In genomic region chr10:102916173-102916572, GRCh38 we compare ENCODE assay signal across 15 cellular contexts. TPM values are rescaled to one million over a fixed set of nuclear protein-coding genes. Genes with fewer than 3 reads are reported as not detected.
DNase-seq lines count a peak whose midpoint lies in the region; ATAC-seq, FAIRE-seq and TF ChIP-seq lines count a peak whose summit lies in the region.
"Had no signal": no experiment of that assay in that cellular context is flagged by ENCODE, and none has a peak within 500 bp of the region (broad histone marks: within the 10 kb centered on the region; RNA-seq: fewer than 3 reads in every experiment).

No MANE protein-coding gene starts in this region.

- WGBS in H1 (ENCODE audit: extremely low coverage in 1 of 2, insufficient coverage in 1 of 2, insufficient read length in 1 of 2, insufficient replicate concordance in 2 of 2, low coverage in 1 of 2, low lambda C conversion rate in 2 of 2, missing lambda C conversion rate in 1 of 2), 2 experiments = 90% methylated on average over 7 of the region's 7 CpGs; no CpG with 5 or more reads in 1 of the 2 experiments

- no peak overlapping the region for H4K91ac ChIP-seq in H1 (replicated peaks; ENCODE audit: insufficient read length, low read length)

- no peak for TF ChIP-seq EP300 in H1 (IDR thresholded peaks at IDR 0.05; ENCODE audit: borderline replicate concordance in 1 of 2, low read depth in 2 of 2, low read length in 2 of 2)

- H3K36me3 Mint-ChIP-seq in activated T-cell treated with anti-CD3 and anti-CD28 coated beads, Interleukin-2, amount 50 U/mL, for 72 hours (ENCODE audit: insufficient read depth in 2 of 2) = peaks cover 0 to 3% of the 10 kb centered on the region in 2 donors
- peaks cover 14% of the 10 kb centered on the region for H3K36me3 Mint-ChIP-seq in stimulated activated effector memory CD8-positive, alpha-beta T cell treated with anti-CD3 and anti-CD28 coated beads, Interleukin-12 subunit alpha, Interleukin-12 subunit beta, amount 100 ng/mL, for 72 hours

- no peak overlapping the region for H2AK5ac ChIP-seq in H1 (ENCODE audit: low read depth, low read length)

- H3K4me1 ChIP-seq in Panc1 (ENCODE audit: control insufficient read depth, insufficient read depth, low read length) (peaks cover 7% of the 10 kb centered on the region), H1 (replicated peaks in 1 of 4; ENCODE audit: control insufficient read depth in 3 of 4, insufficient read depth in 4 of 4, low read length in 3 of 4) (peaks cover 3 to 10% (median 7%) of the 10 kb centered on the region in 4 experiments; a peak in 5 of 7 replicates)

- no peak overlapping the region for H3K56ac ChIP-seq in H1 (replicated peaks; ENCODE audit: insufficient read length, low read depth, low read length)

- H3K79me2 ChIP-seq in H1 (ENCODE audit: control insufficient read depth in 1 of 2, insufficient read depth in 2 of 2, low read length in 2 of 2) = peaks cover 0 to 22% of the 10 kb centered on the region in 2 experiments; a peak in 2 of 4 replicates

- peak; percentile 48 for TF ChIP-seq CTCF in Panc1 (IDR thresholded peaks at IDR 0.05)
- TF ChIP-seq CTCF in H1 (IDR thresholded peaks at IDR 0.05; ENCODE audit: control extremely low read depth in 1 of 3, insufficient read depth in 1 of 3, low read depth in 1 of 3, low read length in 3 of 3) = no peak

- H3K4me3 Mint-ChIP-seq in activated T-cell treated with anti-CD3 and anti-CD28 coated beads, Interleukin-2, amount 50 U/mL, for 72 hours = peak overlapping the region; percentile 78 to 94
- peak overlapping the region; percentile 95 for H3K4me3 Mint-ChIP-seq in stimulated activated effector memory CD8-positive, alpha-beta T cell treated with anti-CD3 and anti-CD28 coated beads, Interleukin-12 subunit alpha, Interleukin-12 subunit beta, amount 100 ng/mL, for 72 hours

- no peak for ATAC-seq in activated T-cell treated with anti-CD3 and anti-CD28 coated beads, Interleukin-2, amount 50 U/mL, for 72 hours (replicated peaks in 1 of 2)
- ATAC-seq in Panc1 (no peak), HG03565 (IDR thresholded peaks at IDR 0.05; ENCODE audit: unreplicated experiment) (no peak)
- no peak for ATAC-seq in stimulated activated effector memory CD8-positive, alpha-beta T cell treated with anti-CD3 and anti-CD28 coated beads, Interleukin-12 subunit alpha, Interleukin-12 subunit beta, amount 100 ng/mL, for 72 hours
- ATAC-seq: heart left ventricle, left lung had no signal

- H3K9ac ChIP-seq in H1 (replicated peaks in 1 of 4; ENCODE audit: extremely low read depth in 1 of 4, low read depth in 3 of 4, low read length in 3 of 4) = no peak overlapping the region
- H3K9ac ChIP-seq: parathyroid adenoma had no signal

- no peak for TF ChIP-seq POLR2A in H1 (IDR thresholded peaks at IDR 0.05; ENCODE audit: control extremely low read depth in 1 of 2, low read depth in 2 of 2, low read length in 2 of 2)

- peaks cover 2% of the 10 kb centered on the region; the same call in 1 of the 2 replicates for H3K36me3 ChIP-seq in Panc1 (ENCODE audit: control insufficient read depth, insufficient read depth, low read length)
- H3K36me3 ChIP-seq in H1 (ENCODE audit: control insufficient read depth in 2 of 4, insufficient read depth in 4 of 4, low read length in 3 of 4) = no peaks in the 10 kb centered on the region
- H3K36me3 ChIP-seq: heart left ventricle, left lung had no signal

- in situ Hi-C loops in Panc1 (cut with HindIII; ENCODE audit: low pct_unique_long_range_greater_than_20kb, low sequenced_read_pairs) = no loop called here

- no peak overlapping the region for H3K18ac ChIP-seq in H1 (ENCODE audit: extremely low read depth, low read length)

- H3K79me1 ChIP-seq in H1 (ENCODE audit: low read depth, low read length) = no peaks in the 10 kb centered on the region

- no peak overlapping the region for H2BK120ac ChIP-seq in H1 (replicated peaks; ENCODE audit: low read depth, low read length)

- H3K4me2 ChIP-seq in H1 (ENCODE audit: insufficient read depth in 1 of 2, low read depth in 2 of 2, low read length in 2 of 2) = peak overlapping the region in 1 of 2 experiments; percentile 91; a peak in 1 of 4 replicates

- H3K9me3 Mint-ChIP-seq in activated T-cell treated with anti-CD3 and anti-CD28 coated beads, Interleukin-2, amount 50 U/mL, for 72 hours = no peaks in the 10 kb centered on the region
- H3K9me3 Mint-ChIP-seq in stimulated activated effector memory CD8-positive, alpha-beta T cell treated with anti-CD3 and anti-CD28 coated beads, Interleukin-12 subunit alpha, Interleukin-12 subunit beta, amount 100 ng/mL, for 72 hours = no peaks in the 10 kb centered on the region

- peaks cover 8% of the 10 kb centered on the region in 2 experiments for H4K20me1 ChIP-seq in H1 (replicated peaks in 1 of 2; ENCODE audit: control insufficient read depth in 1 of 2, insufficient read depth in 2 of 2, low read length in 2 of 2)

- FAIRE-seq in H1 (lab: Jason Lieb, UNC) = peak; percentile 32
- FAIRE-seq: endothelial cell of umbilical vein had no signal

- TF ChIP-seq RAD21 in H1 (IDR thresholded peaks at IDR 0.05 in 1 of 2, conservative IDR thresholded peaks at IDR 0.05 in 1 of 2; ENCODE audit: low read depth in 2 of 2, low read length in 2 of 2) = peak; percentile 9 to 25; a peak in 3 of 4 replicates

- H2AFZ ChIP-seq in H1 (ENCODE audit: low read length) = peak overlapping the region; percentile 96; the same call in 1 of the 2 replicates
- H2AFZ ChIP-seq: parathyroid adenoma had no signal

- no peak overlapping the region for H2BK20ac ChIP-seq in H1 (ENCODE audit: low read length)

- peaks cover 15% of the 10 kb centered on the region for H3K27me3 Mint-ChIP-seq in activated T-cell treated with anti-CD3 and anti-CD28 coated beads, Interleukin-2, amount 50 U/mL, for 72 hours (ENCODE audit: low read depth)

- H2BK12ac ChIP-seq in H1 (ENCODE audit: low read depth, low read length) = no peak overlapping the region

- H3K4ac ChIP-seq in H1 (replicated peaks; ENCODE audit: insufficient read length, low read depth, low read length) = no peak overlapping the region

- H3K14ac ChIP-seq in H1 (ENCODE audit: insufficient read length) = no peak overlapping the region

- POLR2A ChIA-PET in Panc1 (lab: Charles Lee) = no interaction called here
- POLR2A ChIA-PET in H1 (lab: Charles Lee; ENCODE audit: partially characterized antibody) = interaction anchor here (1.7 to 3.8 kb wide), 2 partner anchors 147 to 162 kb away, joined by 4 to 22 read pairs; no protein-coding TSS in a partner anchor

- no peak overlapping the region for H2BK5ac ChIP-seq in H1 (ENCODE audit: low read depth, low read length)

- CTCF ChIA-PET in Panc1 (lab: Charles Lee) = interaction anchor here (0.6 to 2.0 kb wide), 6 partner anchors 146 to 641 kb away, joined by 3 to 12 read pairs (median 5); no protein-coding TSS in a partner anchor
- CTCF ChIA-PET in H1 (lab: Charles Lee; ENCODE audit: partially characterized antibody) = interaction anchor here (0.5 to 11.2 kb wide), 10 partner anchors 15 to 396 kb away, joined by 3 to 137 read pairs (median 10); partner anchors contain the start of gene CYP17A1

- no TSS peak for BruUV-seq in Panc1 (replicated peaks; lab: Mats Ljungman, UMichigan)

- intact Hi-C loops in Panc1 (cut with micrococcal nuclease; ENCODE audit: unreplicated experiment) = no loop called here

- H3K9me3 ChIP-seq in Panc1 (ENCODE audit: control insufficient read depth, insufficient read depth, low read depth, low read length) (no peaks in the 10 kb centered on the region), H1 (ENCODE audit: insufficient read depth in 2 of 2, low read depth in 1 of 2, low read length in 1 of 2) (no peaks in the 10 kb centered on the region)
- H3K9me3 ChIP-seq: heart left ventricle, left lung had no signal

- no peak overlapping the region for H4K8ac ChIP-seq in H1 (ENCODE audit: extremely low read depth, insufficient read depth, low read length)

- H2BK15ac ChIP-seq in H1 (ENCODE audit: low read length) = no peak overlapping the region

- no peak overlapping the region for H3K23ac ChIP-seq in H1 (ENCODE audit: insufficient read length)

- peak overlapping the region; percentile 2 for H3K27ac Mint-ChIP-seq in activated T-cell treated with anti-CD3 and anti-CD28 coated beads, Interleukin-2, amount 50 U/mL, for 72 hours
- H3K27ac Mint-ChIP-seq in stimulated activated effector memory CD8-positive, alpha-beta T cell treated with anti-CD3 and anti-CD28 coated beads, Interleukin-12 subunit alpha, Interleukin-12 subunit beta, amount 100 ng/mL, for 72 hours = no peak overlapping the region

- H4K5ac ChIP-seq in H1 (ENCODE audit: insufficient read length, low read depth, low read length) = no peak overlapping the region

- peaks cover 36% of the 10 kb centered on the region for H3K4me1 Mint-ChIP-seq in activated T-cell treated with anti-CD3 and anti-CD28 coated beads, Interleukin-2, amount 50 U/mL, for 72 hours (ENCODE audit: low read depth)
- H3K4me1 Mint-ChIP-seq in stimulated activated effector memory CD8-positive, alpha-beta T cell treated with anti-CD3 and anti-CD28 coated beads, Interleukin-12 subunit alpha, Interleukin-12 subunit beta, amount 100 ng/mL, for 72 hours = peaks cover 30% of the 10 kb centered on the region

- H3K23me2 ChIP-seq in H1 (ENCODE audit: low read depth, low read length) = peaks cover 15% of the 10 kb centered on the region

- peak overlapping the region; percentile 8; the same call in 1 of the 2 replicates for H3K27ac ChIP-seq in Panc1 (ENCODE audit: low read length)
- no peak overlapping the region for H3K27ac ChIP-seq in H1 (ENCODE audit: low read depth, low read length)
- H3K27ac ChIP-seq: heart left ventricle, left lung, parathyroid adenoma, SK-N-MC had no signal

- no peak for DNase-seq in activated T-cell treated with anti-CD3 and anti-CD28 coated beads, Interleukin-2, amount 50 U/mL, for 72 hours
- DNase-seq in activated T-cell treated with anti-CD3 and anti-CD28 coated beads for 4 hours = no peak
- DNase-seq in Panc1 (ENCODE audit: low read depth, low spot score) = no peak
- DNase-seq in H1 (ENCODE audit: low read depth in 1 of 2, low spot score in 2 of 2) = no peak
- DNase-seq in stimulated activated effector memory CD8-positive, alpha-beta T cell treated with anti-CD3 and anti-CD28 coated beads, Interleukin-12 subunit alpha, Interleukin-12 subunit beta, amount 100 ng/mL, for 72 hours (ENCODE audit: low spot score in 2 of 2) = no peak
- DNase-seq in CD1c-positive myeloid dendritic cell (ENCODE audit: extremely low spot score) = no peak
- DNase-seq in RKO (ENCODE audit: low spot score) = no peak
- DNase-seq: H7, heart left ventricle, left lung, NCI-H1694 treated with DMSO at 0.1 percent for 48 hours had no signal

- H3K4me3 ChIP-seq in Panc1 (ENCODE audit: low read depth in 2 of 2, low read length in 2 of 2) = peak overlapping the region; percentile 75 to 77
- H3K4me3 ChIP-seq in H1 (ENCODE audit: extremely low read depth in 1 of 4, insufficient read depth in 2 of 4, low read depth in 3 of 4, low read length in 4 of 4) = peak overlapping the region in 1 of 4 experiments; percentile 89; a peak in 1 of 8 replicates

- H3K27me3 ChIP-seq in Panc1 (ENCODE audit: control insufficient read depth, insufficient read depth, low read length) (no peaks in the 10 kb centered on the region), H1 (replicated peaks in 1 of 4; ENCODE audit: control insufficient read depth in 3 of 4, extremely low read depth in 1 of 4, insufficient read depth in 3 of 4, low read length in 3 of 4) (peaks cover 0 to 12% (median 11%) of the 10 kb centered on the region in 4 experiments; a peak in 5 of 7 replicates)
- H3K27me3 ChIP-seq: heart left ventricle had no signal

RNA-seq across cellular contexts. Expression of gene CNNM2, which starts 1.9 kb away (rescaled TPM):
- total RNA-seq in activated T-cell treated with anti-CD3 and anti-CD28 coated beads, Interleukin-2, amount 50 U/mL, for 72 hours = 10 to 100 TPM in 1 of 2 donors, 1 to 10 TPM in 1; 9.0 to 10.9 TPM
- 27.1 TPM for total RNA-seq in Panc1 (2021; ENCODE audit: unreplicated experiment)
- polyA plus RNA-seq in Panc1 (2012; ENCODE audit: insufficient read length) = 24.3 TPM
- total RNA-seq in H1 (2021; fragmentation: NEBNext Ultra II Directional; extraction: Animal tissue kit (Norgen Biotek cat#: 25700)) = 20.3 and 23.6 TPM in 2 replicates
- 7.3 and 13.7 TPM in 2 replicates for polyA plus RNA-seq in H1 (2011; rRNA removed)
- polyA plus RNA-seq in H1 (2011; cell fraction: cytosol; rRNA removed) = 7.4 TPM
- 16.4 TPM for polyA plus RNA-seq in H1 (2011; cell fraction: nucleus; rRNA removed)
- 11.3 to 13.5 TPM (median 11.4 TPM) in 4 replicates for polyA plus RNA-seq in H1 (2012, experiment 1 of 2)
- polyA plus RNA-seq in H1 (2012, experiment 2 of 2) = 10.5 TPM
- 14.2 TPM for polyA plus RNA-seq in H1 (2013, experiment 1 of 2)
- polyA plus RNA-seq in H1 (2013, experiment 2 of 2) = 14.9 TPM
- polyA minus RNA-seq in H1 (2011; rRNA and poly(A)+ RNA removed) = 15.6 and 19.5 TPM in 2 replicates
- polyA minus RNA-seq in H1 (2011; cell fraction: cytosol; rRNA and poly(A)+ RNA removed) = 16.2 TPM
- 25.8 TPM for polyA minus RNA-seq in H1 (2011; cell fraction: nucleus; rRNA and poly(A)+ RNA removed)

RNA-seq across cellular contexts. Expression of gene AS3MT, which starts 46.9 kb away (rescaled TPM):
- under 1 TPM; 0.39 to 0.67 TPM for total RNA-seq in activated T-cell treated with anti-CD3 and anti-CD28 coated beads, Interleukin-2, amount 50 U/mL, for 72 hours
- total RNA-seq in Panc1 (2021; ENCODE audit: unreplicated experiment) = 4.0 TPM
- 13.6 TPM for polyA plus RNA-seq in Panc1 (2012; ENCODE audit: insufficient read length)
- total RNA-seq in H1 (2021; fragmentation: NEBNext Ultra II Directional; extraction: Animal tissue kit (Norgen Biotek cat#: 25700)) = 10.3 and 10.4 TPM in 2 replicates
- 5.2 and 5.8 TPM in 2 replicates for polyA plus RNA-seq in H1 (2011; rRNA removed)
- 9.3 TPM for polyA plus RNA-seq in H1 (2011; cell fraction: cytosol; rRNA removed)
- polyA plus RNA-seq in H1 (2011; cell fraction: nucleus; rRNA removed) = 5.9 TPM
- 14.0 to 18.6 TPM (median 17.7 TPM) in 4 replicates for polyA plus RNA-seq in H1 (2012, experiment 1 of 2)
- 5.8 TPM for polyA plus RNA-seq in H1 (2012, experiment 2 of 2)
- polyA plus RNA-seq in H1 (2013, experiment 1 of 2) = 10.2 TPM
- 10.3 TPM for polyA plus RNA-seq in H1 (2013, experiment 2 of 2)
- 3.3 and 4.5 TPM in 2 replicates for polyA minus RNA-seq in H1 (2011; rRNA and poly(A)+ RNA removed)
- polyA minus RNA-seq in H1 (2011; cell fraction: cytosol; rRNA and poly(A)+ RNA removed) = 3.4 TPM
- 5.4 TPM for polyA minus RNA-seq in H1 (2011; cell fraction: nucleus; rRNA and poly(A)+ RNA removed)
- total RNA-seq: endothelial cell of umbilical vein had no signal
